In the genomic region with DNA sequence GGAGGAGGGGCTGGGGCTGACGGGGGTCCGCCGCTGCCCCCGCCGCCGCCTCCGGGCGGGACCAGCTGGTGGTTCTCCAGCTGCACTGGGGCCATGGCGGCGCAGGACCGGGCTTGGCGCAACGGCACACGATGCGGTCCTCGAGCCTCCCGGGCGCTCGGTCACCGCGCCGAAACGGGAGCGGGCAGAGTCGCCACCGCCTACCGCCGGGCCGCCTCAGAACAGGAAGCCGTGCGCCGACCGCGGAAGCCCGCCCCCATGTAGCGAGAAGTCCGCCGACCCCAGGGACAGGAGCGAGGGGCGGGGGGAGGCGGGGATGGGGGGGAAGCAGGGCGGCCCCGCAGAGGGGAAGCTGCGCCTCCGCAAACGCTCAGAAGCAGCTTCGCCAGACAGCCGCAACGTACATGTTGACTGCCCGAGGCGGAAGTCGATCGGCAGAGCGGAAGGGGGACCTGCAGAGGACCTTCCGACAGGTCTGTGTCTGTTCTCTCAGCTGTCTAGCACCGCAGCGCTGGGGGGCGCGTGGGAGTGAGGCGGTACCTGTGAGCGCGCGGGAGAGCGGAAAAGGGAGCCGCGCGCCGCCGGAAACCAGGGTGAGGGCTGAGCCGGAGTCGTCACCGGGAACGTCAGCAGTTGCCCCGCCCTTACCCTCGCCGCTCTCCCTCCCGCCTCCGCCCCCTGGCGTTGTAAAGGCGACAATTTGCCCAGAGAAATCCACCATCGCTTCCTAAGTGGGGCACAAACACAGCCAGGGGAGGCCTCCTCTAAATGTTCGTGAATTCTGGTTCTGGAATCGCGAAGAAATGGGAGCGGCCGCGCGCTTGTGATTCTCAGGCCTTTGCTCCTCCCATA, we compare ENCODE assay signal across 1 cellular context.
TF ChIP-seq lines count a peak whose summit lies in the region.

MED14 (minus strand) TSS at position 225 of the 852 bp plus-strand sequence; CDS start at position 95, 130 bp downstream.

TF ChIP-seq in HEK293, 187 proteins besides CTCF, POLR2A, EP300 and RAD21 (continued from another document and continues in another):
- TF ChIP-seq, protein P1, sequence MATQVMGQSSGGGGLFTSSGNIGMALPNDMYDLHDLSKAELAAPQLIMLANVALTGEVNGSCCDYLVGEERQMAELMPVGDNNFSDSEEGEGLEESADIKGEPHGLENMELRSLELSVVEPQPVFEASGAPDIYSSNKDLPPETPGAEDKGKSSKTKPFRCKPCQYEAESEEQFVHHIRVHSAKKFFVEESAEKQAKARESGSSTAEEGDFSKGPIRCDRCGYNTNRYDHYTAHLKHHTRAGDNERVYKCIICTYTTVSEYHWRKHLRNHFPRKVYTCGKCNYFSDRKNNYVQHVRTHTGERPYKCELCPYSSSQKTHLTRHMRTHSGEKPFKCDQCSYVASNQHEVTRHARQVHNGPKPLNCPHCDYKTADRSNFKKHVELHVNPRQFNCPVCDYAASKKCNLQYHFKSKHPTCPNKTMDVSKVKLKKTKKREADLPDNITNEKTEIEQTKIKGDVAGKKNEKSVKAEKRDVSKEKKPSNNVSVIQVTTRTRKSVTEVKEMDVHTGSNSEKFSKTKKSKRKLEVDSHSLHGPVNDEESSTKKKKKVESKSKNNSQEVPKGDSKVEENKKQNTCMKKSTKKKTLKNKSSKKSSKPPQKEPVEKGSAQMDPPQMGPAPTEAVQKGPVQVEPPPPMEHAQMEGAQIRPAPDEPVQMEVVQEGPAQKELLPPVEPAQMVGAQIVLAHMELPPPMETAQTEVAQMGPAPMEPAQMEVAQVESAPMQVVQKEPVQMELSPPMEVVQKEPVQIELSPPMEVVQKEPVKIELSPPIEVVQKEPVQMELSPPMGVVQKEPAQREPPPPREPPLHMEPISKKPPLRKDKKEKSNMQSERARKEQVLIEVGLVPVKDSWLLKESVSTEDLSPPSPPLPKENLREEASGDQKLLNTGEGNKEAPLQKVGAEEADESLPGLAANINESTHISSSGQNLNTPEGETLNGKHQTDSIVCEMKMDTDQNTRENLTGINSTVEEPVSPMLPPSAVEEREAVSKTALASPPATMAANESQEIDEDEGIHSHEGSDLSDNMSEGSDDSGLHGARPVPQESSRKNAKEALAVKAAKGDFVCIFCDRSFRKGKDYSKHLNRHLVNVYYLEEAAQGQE (tag by site-specific recombination; IDR thresholded peaks at IDR 0.05), result no peak
- TF ChIP-seq EGR2 (tag by site-specific recombination; IDR thresholded peaks at IDR 0.05; ENCODE audit: low read depth) (peak; percentile 84), ZNF747 (tag by site-specific recombination; IDR thresholded peaks at IDR 0.05) (no peak), ZNF555 (tag by site-specific recombination; conservative IDR thresholded peaks at IDR 0.05) (no peak), ZNF548 (tag by site-specific recombination; IDR thresholded peaks at IDR 0.05) (no peak), ZBTB1 (tag by site-specific recombination; IDR thresholded peaks at IDR 0.05) (0 out of 2 replicates have a peak, but pooled peaks have one; percentile 46), MYNN (tag by site-specific recombination; IDR thresholded peaks at IDR 0.05; ENCODE audit: borderline replicate concordance) (no peak), SP7 (tag by site-specific recombination; IDR thresholded peaks at IDR 0.05) (peak; percentile 85), ZNF670 (tag by site-specific recombination; IDR thresholded peaks at IDR 0.05; ENCODE audit: low read depth) (no peak), ZNF169 (tag by site-specific recombination; IDR thresholded peaks at IDR 0.05) (no peak), ZNF26 (tag by site-specific recombination; IDR thresholded peaks at IDR 0.05) (no peak), ZNF266 (tag by site-specific recombination; IDR thresholded peaks at IDR 0.05; ENCODE audit: low read depth) (no peak), ZNF274 (IDR thresholded peaks at IDR 0.05; ENCODE audit: low read length) (no peak), ZNF274 (tag by site-specific recombination; IDR thresholded peaks at IDR 0.05; ENCODE audit: borderline replicate concordance) (no peak), ZNF114 (tag by site-specific recombination; IDR thresholded peaks at IDR 0.05) (no peak), TRIM28 (IDR thresholded peaks at IDR 0.05; ENCODE audit: borderline replicate concordance, low read length) (peak; percentile 47; the same call in 1 of the 2 replicates), MEIS1 (CRISPR knock-in tag; IDR thresholded peaks at IDR 0.05; ENCODE audit: borderline replicate concordance) (no peak), ZNF585B (tag by site-specific recombination; IDR thresholded peaks at IDR 0.05) (no peak), HIC1 (tag by site-specific recombination; IDR thresholded peaks at IDR 0.05) (peak; percentile 63; the same call in 1 of the 2 replicates), ZFHX2 (tag by site-specific recombination; conservative IDR thresholded peaks at IDR 0.05) (peak; percentile 93), PRDM4 (tag by site-specific recombination; IDR thresholded peaks at IDR 0.05) (no peak), ZNF211 (tag by site-specific recombination; IDR thresholded peaks at IDR 0.05; ENCODE audit: low read depth) (no peak), GLIS2 (tag by site-specific recombination; IDR thresholded peaks at IDR 0.05) (peak; percentile 98), KLF10 (tag by site-specific recombination; IDR thresholded peaks at IDR 0.05) (peak; percentile 33; the same call in 1 of the 2 replicates), ZNF202 (tag by site-specific recombination; IDR thresholded peaks at IDR 0.05; ENCODE audit: borderline replicate concordance) (0 out of 2 replicates have a peak, but pooled peaks have one; percentile 38), ZNF292 (tag by site-specific recombination; IDR thresholded peaks at IDR 0.05; ENCODE audit: borderline replicate concordance, low read depth) (no peak), ZNF311 (tag by site-specific recombination; IDR thresholded peaks at IDR 0.05; ENCODE audit: borderline replicate concordance) (no peak)
- TF ChIP-seq, protein P2, sequence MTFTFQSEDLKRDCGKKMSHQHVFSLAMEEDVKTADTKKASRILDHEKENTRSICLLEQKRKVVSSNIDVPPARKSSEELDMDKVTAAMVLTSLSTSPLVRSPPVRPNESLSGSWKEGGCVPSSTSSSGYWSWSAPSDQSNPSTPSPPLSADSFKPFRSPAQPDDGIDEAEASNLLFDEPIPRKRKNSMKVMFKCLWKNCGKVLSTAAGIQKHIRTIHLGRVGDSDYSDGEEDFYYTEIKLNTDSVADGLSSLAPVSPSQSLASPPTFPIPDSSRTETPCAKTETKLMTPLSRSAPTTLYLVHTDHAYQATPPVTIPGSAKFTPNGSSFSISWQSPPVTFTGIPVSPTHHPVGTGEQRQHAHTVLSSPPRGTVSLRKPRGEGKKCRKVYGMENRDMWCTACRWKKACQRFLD (tag by site-specific recombination; IDR thresholded peaks at IDR 0.05), result no peak
- TF ChIP-seq, protein P3, sequence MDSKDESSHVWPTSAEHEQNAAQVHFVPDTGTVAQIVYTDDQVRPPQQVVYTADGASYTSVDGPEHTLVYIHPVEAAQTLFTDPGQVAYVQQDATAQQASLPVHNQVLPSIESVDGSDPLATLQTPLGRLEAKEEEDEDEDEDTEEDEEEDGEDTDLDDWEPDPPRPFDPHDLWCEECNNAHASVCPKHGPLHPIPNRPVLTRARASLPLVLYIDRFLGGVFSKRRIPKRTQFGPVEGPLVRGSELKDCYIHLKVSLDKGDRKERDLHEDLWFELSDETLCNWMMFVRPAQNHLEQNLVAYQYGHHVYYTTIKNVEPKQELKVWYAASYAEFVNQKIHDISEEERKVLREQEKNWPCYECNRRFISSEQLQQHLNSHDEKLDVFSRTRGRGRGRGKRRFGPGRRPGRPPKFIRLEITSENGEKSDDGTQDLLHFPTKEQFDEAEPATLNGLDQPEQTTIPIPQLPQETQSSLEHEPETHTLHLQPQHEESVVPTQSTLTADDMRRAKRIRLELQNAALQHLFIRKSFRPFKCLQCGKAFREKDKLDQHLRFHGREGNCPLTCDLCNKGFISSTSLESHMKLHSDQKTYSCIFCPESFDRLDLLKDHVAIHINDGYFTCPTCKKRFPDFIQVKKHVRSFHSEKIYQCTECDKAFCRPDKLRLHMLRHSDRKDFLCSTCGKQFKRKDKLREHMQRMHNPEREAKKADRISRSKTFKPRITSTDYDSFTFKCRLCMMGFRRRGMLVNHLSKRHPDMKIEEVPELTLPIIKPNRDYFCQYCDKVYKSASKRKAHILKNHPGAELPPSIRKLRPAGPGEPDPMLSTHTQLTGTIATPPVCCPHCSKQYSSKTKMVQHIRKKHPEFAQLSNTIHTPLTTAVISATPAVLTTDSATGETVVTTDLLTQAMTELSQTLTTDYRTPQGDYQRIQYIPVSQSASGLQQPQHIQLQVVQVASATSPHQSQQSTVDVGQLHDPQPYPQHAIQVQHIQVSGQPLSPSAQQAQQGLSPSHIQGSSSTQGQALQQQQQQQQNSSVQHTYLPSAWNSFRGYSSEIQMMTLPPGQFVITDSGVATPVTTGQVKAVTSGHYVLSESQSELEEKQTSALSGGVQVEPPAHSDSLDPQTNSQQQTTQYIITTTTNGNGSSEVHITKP (tag by site-specific recombination; IDR thresholded peaks at IDR 0.05), result peak; percentile 79; the same call in 1 of the 2 replicates
- TF ChIP-seq, protein P4, sequence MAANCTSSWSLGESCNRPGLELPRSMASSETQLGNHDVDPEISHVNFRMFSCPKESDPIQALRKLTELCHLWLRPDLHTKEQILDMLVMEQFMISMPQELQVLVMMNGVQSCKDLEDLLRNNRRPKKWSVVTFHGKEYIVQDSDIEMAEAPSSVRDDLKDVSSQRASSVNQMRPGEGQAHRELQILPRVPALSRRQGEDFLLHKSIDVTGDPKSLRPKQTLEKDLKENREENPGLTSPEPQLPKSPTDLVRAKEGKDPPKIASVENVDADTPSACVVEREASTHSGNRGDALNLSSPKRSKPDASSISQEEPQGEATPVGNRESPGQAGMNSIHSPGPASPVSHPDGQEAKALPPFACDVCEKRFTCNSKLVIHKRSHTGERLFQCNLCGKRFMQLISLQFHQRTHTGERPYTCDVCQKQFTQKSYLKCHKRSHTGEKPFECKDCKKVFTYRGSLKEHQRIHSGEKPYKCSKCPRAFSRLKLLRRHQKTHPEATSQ (tag by site-specific recombination; IDR thresholded peaks at IDR 0.05), result no peak
- TF ChIP-seq, protein P5, sequence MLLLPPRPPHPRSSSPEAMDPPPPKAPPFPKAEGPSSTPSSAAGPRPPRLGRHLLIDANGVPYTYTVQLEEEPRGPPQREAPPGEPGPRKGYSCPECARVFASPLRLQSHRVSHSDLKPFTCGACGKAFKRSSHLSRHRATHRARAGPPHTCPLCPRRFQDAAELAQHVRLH (tag by site-specific recombination; IDR thresholded peaks at IDR 0.05), result peak; percentile 55; the same call in 1 of the 2 replicates
- TF ChIP-seq, protein P6, sequence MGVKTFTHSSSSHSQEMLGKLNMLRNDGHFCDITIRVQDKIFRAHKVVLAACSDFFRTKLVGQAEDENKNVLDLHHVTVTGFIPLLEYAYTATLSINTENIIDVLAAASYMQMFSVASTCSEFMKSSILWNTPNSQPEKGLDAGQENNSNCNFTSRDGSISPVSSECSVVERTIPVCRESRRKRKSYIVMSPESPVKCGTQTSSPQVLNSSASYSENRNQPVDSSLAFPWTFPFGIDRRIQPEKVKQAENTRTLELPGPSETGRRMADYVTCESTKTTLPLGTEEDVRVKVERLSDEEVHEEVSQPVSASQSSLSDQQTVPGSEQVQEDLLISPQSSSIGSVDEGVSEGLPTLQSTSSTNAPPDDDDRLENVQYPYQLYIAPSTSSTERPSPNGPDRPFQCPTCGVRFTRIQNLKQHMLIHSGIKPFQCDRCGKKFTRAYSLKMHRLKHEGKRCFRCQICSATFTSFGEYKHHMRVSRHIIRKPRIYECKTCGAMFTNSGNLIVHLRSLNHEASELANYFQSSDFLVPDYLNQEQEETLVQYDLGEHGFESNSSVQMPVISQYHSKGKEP (tag by site-specific recombination; IDR thresholded peaks at IDR 0.05), result no peak
